ENCODE assay signal across 1 cellular context in the genomic region with DNA sequence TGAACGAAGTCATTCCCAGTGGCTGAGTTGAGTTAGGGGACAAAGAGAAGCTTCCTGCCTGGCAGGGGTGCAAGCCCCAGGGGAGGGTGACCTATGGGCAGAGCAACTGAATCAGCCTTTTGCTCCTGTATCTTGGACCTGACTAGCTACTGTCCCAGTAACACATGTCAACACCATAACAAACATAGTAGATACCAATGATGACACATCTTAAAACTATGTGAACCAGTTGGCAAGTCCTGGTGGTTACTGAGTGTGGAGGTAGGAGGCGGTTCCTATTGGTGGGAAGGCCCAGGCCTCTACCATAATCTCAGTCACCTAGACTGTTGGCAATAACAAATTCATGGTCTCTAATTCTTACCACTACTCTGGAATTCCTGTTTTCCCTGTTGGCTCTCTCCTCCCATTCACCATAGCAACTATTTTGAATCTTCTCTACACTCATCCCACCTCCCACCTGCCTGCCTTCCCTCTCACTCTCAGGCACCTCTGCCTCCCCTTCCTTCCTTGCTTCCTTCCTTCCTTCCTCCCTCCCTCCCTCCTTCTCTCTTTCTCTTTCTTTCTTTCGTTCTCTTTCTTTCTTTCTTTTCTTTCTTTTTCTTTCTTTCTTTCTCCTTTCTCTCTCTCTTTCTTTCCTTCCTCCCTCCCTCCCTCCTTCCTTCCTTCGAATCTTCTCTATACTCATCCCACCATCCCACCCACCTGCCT.
A peak's percentile ranks its signal among the peaks of the same experiment; 100 is the strongest.
TF ChIP-seq lines count a peak whose summit lies in the region.

No MANE protein-coding gene starts in this region.

TF ChIP-seq in A549, 52 proteins besides CTCF, POLR2A, EP300 and RAD21 (continued from another document):
- TF ChIP-seq GATA3 (IDR thresholded peaks at IDR 0.05; ENCODE audit: borderline replicate concordance) (0 out of 2 replicates have a peak, but pooled peaks have one; percentile 8), JUNB (IDR thresholded peaks at IDR 0.05) (0 out of 2 replicates have a peak, but pooled peaks have one; percentile 39)
